In genomic region chr16:46859719-46860152, GRCh38 we compare ENCODE assay signal across 1 cellular context.
TF ChIP-seq lines count a peak whose summit lies in the region.

No MANE protein-coding gene starts in this region.

TF ChIP-seq in GM23338, 12 proteins besides CTCF, POLR2A, EP300 and RAD21 (continued from another document):
- TF ChIP-seq, protein P1, sequence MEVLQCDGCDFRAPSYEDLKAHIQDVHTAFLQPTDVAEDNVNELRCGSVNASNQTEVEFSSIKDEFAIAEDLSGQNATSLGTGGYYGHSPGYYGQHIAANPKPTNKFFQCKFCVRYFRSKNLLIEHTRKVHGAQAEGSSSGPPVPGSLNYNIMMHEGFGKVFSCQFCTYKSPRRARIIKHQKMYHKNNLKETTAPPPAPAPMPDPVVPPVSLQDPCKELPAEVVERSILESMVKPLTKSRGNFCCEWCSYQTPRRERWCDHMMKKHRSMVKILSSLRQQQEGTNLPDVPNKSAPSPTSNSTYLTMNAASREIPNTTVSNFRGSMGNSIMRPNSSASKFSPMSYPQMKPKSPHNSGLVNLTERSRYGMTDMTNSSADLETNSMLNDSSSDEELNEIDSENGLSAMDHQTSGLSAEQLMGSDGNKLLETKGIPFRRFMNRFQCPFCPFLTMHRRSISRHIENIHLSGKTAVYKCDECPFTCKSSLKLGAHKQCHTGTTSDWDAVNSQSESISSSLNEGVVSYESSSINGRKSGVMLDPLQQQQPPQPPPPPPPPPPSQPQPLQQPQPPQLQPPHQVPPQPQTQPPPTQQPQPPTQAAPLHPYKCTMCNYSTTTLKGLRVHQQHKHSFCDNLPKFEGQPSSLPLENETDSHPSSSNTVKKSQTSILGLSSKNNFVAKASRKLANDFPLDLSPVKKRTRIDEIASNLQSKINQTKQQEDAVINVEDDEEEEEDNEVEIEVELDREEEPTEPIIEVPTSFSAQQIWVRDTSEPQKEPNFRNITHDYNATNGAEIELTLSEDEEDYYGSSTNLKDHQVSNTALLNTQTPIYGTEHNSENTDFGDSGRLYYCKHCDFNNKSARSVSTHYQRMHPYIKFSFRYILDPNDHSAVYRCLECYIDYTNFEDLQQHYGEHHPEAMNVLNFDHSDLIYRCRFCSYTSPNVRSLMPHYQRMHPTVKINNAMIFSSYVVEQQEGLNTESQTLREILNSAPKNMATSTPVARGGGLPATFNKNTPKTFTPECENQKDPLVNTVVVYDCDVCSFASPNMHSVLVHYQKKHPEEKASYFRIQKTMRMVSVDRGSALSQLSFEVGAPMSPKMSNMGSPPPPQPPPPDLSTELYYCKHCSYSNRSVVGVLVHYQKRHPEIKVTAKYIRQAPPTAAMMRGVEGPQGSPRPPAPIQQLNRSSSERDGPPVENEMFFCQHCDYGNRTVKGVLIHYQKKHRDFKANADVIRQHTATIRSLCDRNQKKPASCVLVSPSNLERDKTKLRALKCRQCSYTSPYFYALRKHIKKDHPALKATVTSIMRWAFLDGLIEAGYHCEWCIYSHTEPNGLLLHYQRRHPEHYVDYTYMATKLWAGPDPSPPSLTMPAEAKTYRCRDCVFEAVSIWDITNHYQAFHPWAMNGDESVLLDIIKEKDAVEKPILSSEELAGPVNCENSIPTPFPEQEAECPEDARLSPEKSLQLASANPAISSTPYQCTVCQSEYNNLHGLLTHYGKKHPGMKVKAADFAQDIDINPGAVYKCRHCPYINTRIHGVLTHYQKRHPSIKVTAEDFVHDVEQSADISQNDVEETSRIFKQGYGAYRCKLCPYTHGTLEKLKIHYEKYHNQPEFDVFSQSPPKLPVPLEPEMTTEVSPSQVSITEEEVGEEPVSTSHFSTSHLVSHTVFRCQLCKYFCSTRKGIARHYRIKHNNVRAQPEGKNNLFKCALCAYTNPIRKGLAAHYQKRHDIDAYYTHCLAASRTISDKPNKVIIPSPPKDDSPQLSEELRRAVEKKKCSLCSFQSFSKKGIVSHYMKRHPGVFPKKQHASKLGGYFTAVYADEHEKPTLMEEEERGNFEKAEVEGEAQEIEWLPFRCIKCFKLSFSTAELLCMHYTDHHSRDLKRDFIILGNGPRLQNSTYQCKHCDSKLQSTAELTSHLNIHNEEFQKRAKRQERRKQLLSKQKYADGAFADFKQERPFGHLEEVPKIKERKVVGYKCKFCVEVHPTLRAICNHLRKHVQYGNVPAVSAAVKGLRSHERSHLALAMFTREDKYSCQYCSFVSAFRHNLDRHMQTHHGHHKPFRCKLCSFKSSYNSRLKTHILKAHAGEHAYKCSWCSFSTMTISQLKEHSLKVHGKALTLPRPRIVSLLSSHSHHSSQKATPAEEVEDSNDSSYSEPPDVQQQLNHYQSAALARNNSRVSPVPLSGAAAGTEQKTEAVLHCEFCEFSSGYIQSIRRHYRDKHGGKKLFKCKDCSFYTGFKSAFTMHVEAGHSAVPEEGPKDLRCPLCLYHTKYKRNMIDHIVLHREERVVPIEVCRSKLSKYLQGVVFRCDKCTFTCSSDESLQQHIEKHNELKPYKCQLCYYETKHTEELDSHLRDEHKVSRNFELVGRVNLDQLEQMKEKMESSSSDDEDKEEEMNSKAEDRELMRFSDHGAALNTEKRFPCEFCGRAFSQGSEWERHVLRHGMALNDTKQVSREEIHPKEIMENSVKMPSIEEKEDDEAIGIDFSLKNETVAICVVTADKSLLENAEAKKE (CRISPR knock-in tag; IDR thresholded peaks at IDR 0.05), result no peak
- no peak for TF ChIP-seq ZNF331 (CRISPR knock-in tag; IDR thresholded peaks at IDR 0.05; ENCODE audit: low read depth)
- no peak for TF ChIP-seq POLR2AphosphoS5 (IDR thresholded peaks at IDR 0.05; ENCODE audit: low read depth)
- no peak for TF ChIP-seq STAT1 (IDR thresholded peaks at IDR 0.05; ENCODE audit: unreplicated experiment)
- TF ChIP-seq JUNB (IDR thresholded peaks at IDR 0.05; ENCODE audit: unreplicated experiment), result no peak
- no peak for TF ChIP-seq CREB1 (CRISPR knock-in tag; IDR thresholded peaks at IDR 0.05; ENCODE audit: low read depth)
- TF ChIP-seq EZH2phosphoT487 (IDR thresholded peaks at IDR 0.05; ENCODE audit: unreplicated experiment), result no peak
- TF ChIP-seq REST (IDR thresholded peaks at IDR 0.05; ENCODE audit: unreplicated experiment), result no peak
